Comparison of ENCODE assay signal across 8 cellular contexts in the genomic region with DNA sequence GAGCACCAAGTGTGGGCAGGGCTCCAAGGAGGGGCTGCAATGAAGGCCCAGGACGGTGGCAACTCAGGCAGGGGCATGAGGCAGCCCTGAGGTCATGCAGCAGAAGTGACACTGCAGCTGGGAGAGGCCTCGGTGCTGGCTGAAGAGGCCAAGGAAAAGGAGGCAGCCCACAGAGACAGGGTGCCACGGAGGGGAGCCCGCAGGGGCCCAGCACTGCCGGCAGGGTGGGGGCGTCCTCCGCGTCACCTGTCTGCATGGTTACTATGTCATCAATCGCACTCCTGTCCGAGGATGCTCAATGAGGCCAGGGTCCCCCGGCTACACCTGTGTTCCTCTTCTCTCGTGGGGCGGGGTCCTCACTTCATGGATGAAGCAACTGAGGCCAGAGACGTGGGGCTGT.
"Had no signal": no experiment of that assay in that cellular context is flagged by ENCODE, and none has a peak within 500 bp of the region (broad histone marks: within the 10 kb centered on the region; RNA-seq: fewer than 3 reads in every experiment).

No MANE protein-coding gene starts in this region.

- FAIRE-seq: H1, H54, HTR-8/SVneo, K562 had no signal

- H3K4me3 Mint-ChIP-seq: GM23338, H9 had no signal

- H3K4me1 Mint-ChIP-seq: GM23338, H9 had no signal

- ATAC-seq: GM23338, K562 had no signal

- H3K9me3 Mint-ChIP-seq: GM23338 had no signal

- H3K4me3 ChIP-seq: GM23338, K562 had no signal

- DNase-seq: H9, HCEC 1CT, IMR-90 had no signal

- H3K27ac Mint-ChIP-seq: GM23338, H9 had no signal
